Comparison of ENCODE assay signal across 8 cellular contexts in the genomic region with DNA sequence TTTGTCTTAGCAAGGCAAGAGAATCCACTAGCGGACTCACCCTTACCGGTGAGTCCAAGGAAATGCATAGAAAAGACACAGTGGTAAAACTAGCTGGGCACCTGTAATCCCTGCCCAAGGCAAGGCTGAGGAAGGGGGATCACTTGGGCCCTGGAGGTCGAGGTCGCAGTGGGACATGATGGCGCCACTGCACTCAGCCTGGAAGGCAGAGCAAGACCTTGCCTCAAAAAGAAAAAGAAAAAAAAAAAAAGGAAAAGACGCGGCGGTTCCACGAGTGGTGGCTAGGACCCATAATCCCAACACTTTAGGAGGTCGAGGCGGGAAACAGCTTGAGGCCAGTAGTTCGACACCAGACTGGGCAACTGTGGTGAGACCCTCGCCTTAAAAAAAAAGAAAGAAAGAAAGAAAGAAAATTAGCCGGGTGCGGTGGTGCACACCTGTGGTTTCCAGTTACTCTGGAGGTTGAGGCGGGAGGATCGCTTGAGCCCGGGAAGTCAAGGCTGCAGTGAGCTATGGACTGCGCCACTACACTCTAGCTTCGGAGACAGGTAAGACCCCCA. TPM values are rescaled to one million over a fixed set of nuclear protein-coding genes. Genes with fewer than 3 reads are reported as not detected.
DNase-seq lines count a peak whose midpoint lies in the region; ATAC-seq and TF ChIP-seq lines count a peak whose summit lies in the region.

No MANE protein-coding gene starts in this region.

- ATAC-seq in left lobe of liver = no peak

- DNase-seq in foreskin fibroblast = no peak
- DNase-seq in skeletal muscle cell (ENCODE audit: low read depth) = no peak
- DNase-seq in activated gamma-delta T cell (lab: John Stamatoyannopoulos, UW) = no peak
- no peak for DNase-seq in left lobe of liver (ENCODE audit: low spot score)
- DNase-seq in pons (ENCODE audit: low spot score) = no peak
- DNase-seq in GM10248 (ENCODE audit: extremely low spot score) = no peak

- H3K4me3 ChIP-seq in GM12875 (ENCODE audit: low read depth, low read length) = peak overlapping the region; percentile 72
- H3K4me3 ChIP-seq in WI38 (ENCODE audit: low read depth, low read length) = peak overlapping the region; percentile 47
- peak overlapping the region; percentile 40 to 69 for H3K4me3 ChIP-seq in foreskin fibroblast (ENCODE audit: low read depth in 1 of 2, low read length in 2 of 2)
- peak overlapping the region; percentile 49 for H3K4me3 ChIP-seq in skeletal muscle cell (ENCODE audit: low read depth, low read length)

- no peak for TF ChIP-seq CTCF in GM12875 (IDR thresholded peaks at IDR 0.05; ENCODE audit: borderline replicate concordance, insufficient read depth, low read depth, low read length)
- TF ChIP-seq CTCF in WI38 (IDR thresholded peaks at IDR 0.05; ENCODE audit: low read depth, low read length) = no peak
- TF ChIP-seq CTCF in foreskin fibroblast (IDR thresholded peaks at IDR 0.05; ENCODE audit: low read depth, low read length) = no peak
- no peak for TF ChIP-seq CTCF in GM10248 (IDR thresholded peaks at IDR 0.05; ENCODE audit: control extremely low read depth, extremely low read depth, low read depth, missing control alignments)

- POLR2A ChIA-PET in GM10248 (lab: Yijun Ruan, JAX) = no interaction called here

- CTCF ChIA-PET in GM10248 (lab: Yijun Ruan, JAX) = interaction anchor here (1.3 kb wide), 1 partner anchor 9 kb away, joined by 3 read pairs; no protein-coding TSS in a partner anchor

RNA-seq across cellular contexts. Expression of gene OTUD1, which starts 0.8 kb away (rescaled TPM):
- 5.2 TPM for total RNA-seq in left lobe of liver
